In genomic region chr3:175726228-175726627, GRCh38 we compare ENCODE assay signal across 28 cellular contexts.
"Had no signal": no experiment of that assay in that cellular context is flagged by ENCODE, and none has a peak within 500 bp of the region (broad histone marks: within the 10 kb centered on the region; RNA-seq: fewer than 3 reads in every experiment).

No MANE protein-coding gene starts in this region.

- DNase-seq: activated CD4-positive, alpha-beta memory T cell treated with anti-CD3 and anti-CD28 coated beads for 36 hours; activated CD4-positive, alpha-beta T cell treated with anti-CD3 and anti-CD28 coated beads, Interleukin-2, amount 10 ng/mL, durations not matched to agents 24 days and 14 days; activated CD4-positive, CD25-positive, alpha-beta regulatory T cell treated with anti-CD3 and anti-CD28 coated beads, Interleukin-2, amount 50 U/mL, for 72 hours; activated CD8-positive, alpha-beta memory T cell treated with anti-CD3 and anti-CD28 coated beads, Interleukin-2, amount 50 U/mL, for 4 hours; activated gamma-delta T cell; activated naive CD4-positive, alpha-beta T cell treated with anti-CD3 and anti-CD28 coated beads, Interleukin-2, amount 10 ng/mL, durations not matched to agents 7 days and 5 days; activated naive CD8-positive, alpha-beta T cell treated with anti-CD3 and anti-CD28 coated beads, Interleukin-2, amount 10 ng/mL, durations not matched to agents 7 days and 5 days; activated T-cell treated with anti-CD3 and anti-CD28 coated beads, Interleukin-2, amount 50 U/mL, for 24 hours; brain microvascular endothelial cell; caudate nucleus; cortex of kidney; effector memory CD8-positive, alpha-beta T cell; islet precursor cell; left ventricle myocardium superior; naive thymus-derived CD4-positive, alpha-beta T cell; pancreas; stimulated activated CD4-positive, alpha-beta T cell treated with anti-CD3 and anti-CD28 coated beads, Interleukin-1b, Interleukin-23, amount 100 ng/mL, for 48 hours; stimulated activated CD4-positive, alpha-beta T cell treated with anti-CD3 and anti-CD28 coated beads, Interleukin-4, amount 100 ng/mL, for 4 hours; stimulated activated CD8-positive, alpha-beta memory T cell treated with anti-CD3 and anti-CD28 coated beads, Interleukin-4, amount 100 ng/mL, for 48 hours; stimulated activated naive B cell treated with anti-CD40 and anti-IgM and Interleukin-4, amounts not matched to agents 10 μg/mL and 1 μg/mL and 100 μg/mL, for 72 hours; stomach; tibial artery; upper lobe of right lung had no signal

- H3K36me3 Mint-ChIP-seq: activated CD4-positive, alpha-beta memory T cell treated with anti-CD3 and anti-CD28 coated beads for 36 hours; activated naive CD4-positive, alpha-beta T cell treated with anti-CD3 and anti-CD28 coated beads, Interleukin-2, amount 10 ng/mL, durations not matched to agents 7 days and 5 days; activated naive CD8-positive, alpha-beta T cell treated with anti-CD3 and anti-CD28 coated beads, Interleukin-2, amount 10 ng/mL, durations not matched to agents 7 days and 5 days; mesothelial cell of epicardium; naive thymus-derived CD4-positive, alpha-beta T cell; stimulated activated naive B cell treated with anti-CD40 and anti-IgM and Interleukin-4, amounts not matched to agents 10 μg/mL and 1 μg/mL and 100 μg/mL, for 72 hours had no signal

- H3K9me3 ChIP-seq: gastroesophageal sphincter, pancreas, prostate gland, stomach, tibial artery, upper lobe of right lung had no signal

- H3K9me3 Mint-ChIP-seq: activated CD4-positive, alpha-beta memory T cell treated with anti-CD3 and anti-CD28 coated beads for 36 hours; activated naive CD4-positive, alpha-beta T cell treated with anti-CD3 and anti-CD28 coated beads, Interleukin-2, amount 10 ng/mL, durations not matched to agents 7 days and 5 days; mesothelial cell of epicardium; stimulated activated naive B cell treated with anti-CD40 and anti-IgM and Interleukin-4, amounts not matched to agents 10 μg/mL and 1 μg/mL and 100 μg/mL, for 72 hours had no signal

- H3K4me3 ChIP-seq: gastroesophageal sphincter, hepatocyte, pancreas, prostate gland, smooth muscle cell, stomach, tibial artery, upper lobe of right lung had no signal

- H3K27me3 ChIP-seq: brain microvascular endothelial cell, gastroesophageal sphincter, hepatocyte, pancreas, stomach, tibial artery, upper lobe of right lung had no signal

- H3K27ac Mint-ChIP-seq: activated CD4-positive, alpha-beta memory T cell treated with anti-CD3 and anti-CD28 coated beads for 36 hours; activated CD4-positive, alpha-beta T cell treated with anti-CD3 and anti-CD28 coated beads, Interleukin-2, amount 10 ng/mL, durations not matched to agents 24 days and 14 days; activated naive CD4-positive, alpha-beta T cell treated with anti-CD3 and anti-CD28 coated beads, Interleukin-2, amount 10 ng/mL, durations not matched to agents 7 days and 5 days; activated naive CD8-positive, alpha-beta T cell treated with anti-CD3 and anti-CD28 coated beads, Interleukin-2, amount 10 ng/mL, durations not matched to agents 7 days and 5 days; activated T-cell treated with anti-CD3 and anti-CD28 coated beads, Interleukin-2, amount 50 U/mL, for 24 hours; effector memory CD8-positive, alpha-beta T cell; mesothelial cell of epicardium; naive thymus-derived CD4-positive, alpha-beta T cell; stimulated activated naive B cell treated with anti-CD40 and anti-IgM and Interleukin-4, amounts not matched to agents 10 μg/mL and 1 μg/mL and 100 μg/mL, for 72 hours had no signal

- H3K27ac ChIP-seq: brain microvascular endothelial cell, gastroesophageal sphincter, hepatocyte, pancreas, prostate gland, stomach, tibial artery, upper lobe of right lung had no signal

- ATAC-seq: effector memory CD8-positive, alpha-beta T cell; gastroesophageal sphincter; left ventricle myocardium superior; naive thymus-derived CD4-positive, alpha-beta T cell; pancreas; stimulated activated naive B cell treated with anti-CD40 and anti-IgM and Interleukin-4, amounts not matched to agents 10 μg/mL and 1 μg/mL and 100 μg/mL, for 72 hours; upper lobe of right lung had no signal

- H3K4me1 ChIP-seq: gastroesophageal sphincter, prostate gland, stomach, tibial artery, upper lobe of right lung had no signal

- H3K4me3 Mint-ChIP-seq: activated CD4-positive, alpha-beta memory T cell treated with anti-CD3 and anti-CD28 coated beads for 36 hours; activated CD4-positive, alpha-beta T cell treated with anti-CD3 and anti-CD28 coated beads, Interleukin-2, amount 10 ng/mL, durations not matched to agents 24 days and 14 days; activated naive CD4-positive, alpha-beta T cell treated with anti-CD3 and anti-CD28 coated beads, Interleukin-2, amount 10 ng/mL, durations not matched to agents 7 days and 5 days; activated naive CD8-positive, alpha-beta T cell treated with anti-CD3 and anti-CD28 coated beads, Interleukin-2, amount 10 ng/mL, durations not matched to agents 7 days and 5 days; activated T-cell treated with anti-CD3 and anti-CD28 coated beads, Interleukin-2, amount 50 U/mL, for 24 hours; effector memory CD8-positive, alpha-beta T cell; mesothelial cell of epicardium; naive thymus-derived CD4-positive, alpha-beta T cell; stimulated activated naive B cell treated with anti-CD40 and anti-IgM and Interleukin-4, amounts not matched to agents 10 μg/mL and 1 μg/mL and 100 μg/mL, for 72 hours had no signal

- H3K4me1 Mint-ChIP-seq: activated CD4-positive, alpha-beta T cell treated with anti-CD3 and anti-CD28 coated beads, Interleukin-2, amount 10 ng/mL, durations not matched to agents 24 days and 14 days; activated naive CD4-positive, alpha-beta T cell treated with anti-CD3 and anti-CD28 coated beads, Interleukin-2, amount 10 ng/mL, durations not matched to agents 7 days and 5 days; activated naive CD8-positive, alpha-beta T cell treated with anti-CD3 and anti-CD28 coated beads, Interleukin-2, amount 10 ng/mL, durations not matched to agents 7 days and 5 days; naive thymus-derived CD4-positive, alpha-beta T cell; stimulated activated naive B cell treated with anti-CD40 and anti-IgM and Interleukin-4, amounts not matched to agents 10 μg/mL and 1 μg/mL and 100 μg/mL, for 72 hours had no signal

- H3K36me3 ChIP-seq: brain microvascular endothelial cell, gastroesophageal sphincter, pancreas, prostate gland, stomach, tibial artery, upper lobe of right lung had no signal
